ENCODE assay signal across 19 cellular contexts in genomic region chr6:160133441-160134336, GRCh38. TPM values are rescaled to one million over a fixed set of nuclear protein-coding genes. Genes with fewer than 3 reads are reported as not detected.
DNase-seq lines count a peak whose midpoint lies in the region; ATAC-seq and TF ChIP-seq lines count a peak whose summit lies in the region.
"Had no signal": no experiment of that assay in that cellular context is flagged by ENCODE, and none has a peak within 500 bp of the region (broad histone marks: within the 10 kb centered on the region; RNA-seq: fewer than 3 reads in every experiment).

No MANE protein-coding gene starts in this region.

- H3K4me1 ChIP-seq in GM23338 (ENCODE audit: insufficient read depth): peaks cover 16% of the 10 kb centered on the region

- H3K9me2 ChIP-seq in GM23338 (ENCODE audit: insufficient read depth): no peaks in the 10 kb centered on the region

- no peaks in the 10 kb centered on the region for H3K79me2 ChIP-seq in GM23338 (replicated peaks; ENCODE audit: insufficient read depth)

- intact Hi-C loops in sciatic nerve (cut with DNase I): loop anchor here (5.0 kb wide), 1 partner anchor 324 kb away; no protein-coding TSS in a partner anchor

- no peaks in the 10 kb centered on the region for H3K36me3 ChIP-seq in GM23338 (ENCODE audit: insufficient read depth)

- no peak overlapping the region for H3K27ac Mint-ChIP-seq in GM23338

- ATAC-seq in GM23338 (peak; percentile 21), sciatic nerve (no peak), HG03342 (IDR thresholded peaks at IDR 0.05; ENCODE audit: unreplicated experiment) (no peak)
- ATAC-seq: A549 had no signal

- H3K4me2 ChIP-seq in GM23338: peak overlapping the region; percentile 2
- H3K4me2 ChIP-seq: A549 had no signal

- H3K4me3 Mint-ChIP-seq in GM23338: no peak overlapping the region
- H3K4me3 Mint-ChIP-seq: CD14-positive monocyte had no signal

- H3K4me3 ChIP-seq in GM23338: no peak overlapping the region
- no peak overlapping the region for H3K4me3 ChIP-seq in coronary artery
- H3K4me3 ChIP-seq: A549 had no signal

- peaks cover 44% of the 10 kb centered on the region for H3K4me1 Mint-ChIP-seq in GM23338
- H3K4me1 Mint-ChIP-seq: CD14-positive monocyte had no signal

- H3K9me3 Mint-ChIP-seq in GM23338: no peaks in the 10 kb centered on the region; the same call in 1 of the 3 replicates

- TF ChIP-seq CTCF in GM23338 (conservative IDR thresholded peaks at IDR 0.05; ENCODE audit: low read depth in 2 of 2) (no peak), coronary artery (IDR thresholded peaks at IDR 0.05) (no peak)

- H3K36me3 Mint-ChIP-seq in GM23338 (ENCODE audit: low read depth): no peaks in the 10 kb centered on the region; the same call in 2 of the 3 replicates
- H3K36me3 Mint-ChIP-seq: CD14-positive monocyte had no signal

- peaks cover 14% of the 10 kb centered on the region for H3K27me3 Mint-ChIP-seq in GM23338 (ENCODE audit: insufficient read depth, low read depth, poor library complexity)

- H3K27ac ChIP-seq in GM23338 (ENCODE audit: low read depth) (no peak overlapping the region), coronary artery (no peak overlapping the region)
- H3K27ac ChIP-seq: A549 had no signal

- H3K27me3 ChIP-seq in GM23338 (ENCODE audit: insufficient read depth): no peaks in the 10 kb centered on the region

- H4K20me1 ChIP-seq in GM23338 (replicated peaks; ENCODE audit: insufficient read depth): no peaks in the 10 kb centered on the region

- peak overlapping the region; percentile 87 for H2AFZ ChIP-seq in GM23338

- DNase-seq in activated naive CD4-positive, alpha-beta T cell treated with Interleukin-2 at 50 U/mL for 16 hours: peak; percentile 5
- DNase-seq in activated naive CD4-positive, alpha-beta T cell (lab: John Stamatoyannopoulos, UW): no peak
- DNase-seq in GM23338 (ENCODE audit: low spot score) (peak; percentile 16), coronary artery (ENCODE audit: low spot score) (peak; percentile 62), NCI-H748 (lab: John Stamatoyannopoulos, UW; ENCODE audit: unreplicated experiment) (no peak), sciatic nerve (ENCODE audit: low spot score) (no peak)
- peak; percentile 29 for DNase-seq in stimulated activated CD8-positive, alpha-beta memory T cell treated with anti-CD3 and anti-CD28 coated beads, Interleukin-4, amount 100 ng/mL, for 48 hours
- DNase-seq: Caco-2, KBM-7, NCI-H1048, NCI-H2107, NCI-H226, NCI-H526, RPMI8226 had no signal

- H3F3A ChIP-seq in GM23338 (replicated peaks; ENCODE audit: low read depth): no peaks in the 10 kb centered on the region

TF ChIP-seq in GM23338, 12 proteins besides CTCF, POLR2A, EP300 and RAD21 (continues in another document):
- no peak for TF ChIP-seq STAT1 (IDR thresholded peaks at IDR 0.05; ENCODE audit: unreplicated experiment)
- no peak for TF ChIP-seq POLR2AphosphoS5 (IDR thresholded peaks at IDR 0.05; ENCODE audit: low read depth)
- TF ChIP-seq ZNF114 (CRISPR knock-in tag; IDR thresholded peaks at IDR 0.05): no peak
- TF ChIP-seq ZNF462 (CRISPR knock-in tag; IDR thresholded peaks at IDR 0.05): no peak
- TF ChIP-seq, protein P1, sequence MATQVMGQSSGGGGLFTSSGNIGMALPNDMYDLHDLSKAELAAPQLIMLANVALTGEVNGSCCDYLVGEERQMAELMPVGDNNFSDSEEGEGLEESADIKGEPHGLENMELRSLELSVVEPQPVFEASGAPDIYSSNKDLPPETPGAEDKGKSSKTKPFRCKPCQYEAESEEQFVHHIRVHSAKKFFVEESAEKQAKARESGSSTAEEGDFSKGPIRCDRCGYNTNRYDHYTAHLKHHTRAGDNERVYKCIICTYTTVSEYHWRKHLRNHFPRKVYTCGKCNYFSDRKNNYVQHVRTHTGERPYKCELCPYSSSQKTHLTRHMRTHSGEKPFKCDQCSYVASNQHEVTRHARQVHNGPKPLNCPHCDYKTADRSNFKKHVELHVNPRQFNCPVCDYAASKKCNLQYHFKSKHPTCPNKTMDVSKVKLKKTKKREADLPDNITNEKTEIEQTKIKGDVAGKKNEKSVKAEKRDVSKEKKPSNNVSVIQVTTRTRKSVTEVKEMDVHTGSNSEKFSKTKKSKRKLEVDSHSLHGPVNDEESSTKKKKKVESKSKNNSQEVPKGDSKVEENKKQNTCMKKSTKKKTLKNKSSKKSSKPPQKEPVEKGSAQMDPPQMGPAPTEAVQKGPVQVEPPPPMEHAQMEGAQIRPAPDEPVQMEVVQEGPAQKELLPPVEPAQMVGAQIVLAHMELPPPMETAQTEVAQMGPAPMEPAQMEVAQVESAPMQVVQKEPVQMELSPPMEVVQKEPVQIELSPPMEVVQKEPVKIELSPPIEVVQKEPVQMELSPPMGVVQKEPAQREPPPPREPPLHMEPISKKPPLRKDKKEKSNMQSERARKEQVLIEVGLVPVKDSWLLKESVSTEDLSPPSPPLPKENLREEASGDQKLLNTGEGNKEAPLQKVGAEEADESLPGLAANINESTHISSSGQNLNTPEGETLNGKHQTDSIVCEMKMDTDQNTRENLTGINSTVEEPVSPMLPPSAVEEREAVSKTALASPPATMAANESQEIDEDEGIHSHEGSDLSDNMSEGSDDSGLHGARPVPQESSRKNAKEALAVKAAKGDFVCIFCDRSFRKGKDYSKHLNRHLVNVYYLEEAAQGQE (IDR thresholded peaks at IDR 0.05; ENCODE audit: unreplicated experiment): no peak
- TF ChIP-seq EZH2phosphoT487 (IDR thresholded peaks at IDR 0.05; ENCODE audit: unreplicated experiment): no peak
- TF ChIP-seq JUNB (IDR thresholded peaks at IDR 0.05; ENCODE audit: unreplicated experiment): no peak
- no peak for TF ChIP-seq CREB1 (CRISPR knock-in tag; IDR thresholded peaks at IDR 0.05; ENCODE audit: low read depth)

RNA-seq across cellular contexts. Expression of gene SLC22A1, which starts 12.1 kb away (rescaled TPM):
- total RNA-seq in GM23338 (2014; rRNA removed; shearing (Covaris generic)): 0.10 TPM in 1 of 2 replicates, not detected in the other
- polyA plus RNA-seq in GM23338 (2016; fragmentation: Nextera tagmentation; extraction: Ambion mirVana): 0.59 and 0.65 TPM in 2 replicates
- total RNA-seq in sciatic nerve: 1.1 TPM
- total RNA-seq: M059J, OCI-LY7 had no signal

Comparison
In these comparisons a context has a peak if more than half of its experiments do, and no peak if none do; other contexts are left out.
1. DNase-seq: peak in activated naive CD4-positive, alpha-beta T cell treated with Interleukin-2 at 50 U/mL for 16 hours (single experiment), GM23338 (single experiment), coronary artery (single experiment) and stimulated activated CD8-positive, alpha-beta memory T cell treated with anti-CD3 and anti-CD28 coated beads, Interleukin-4, amount 100 ng/mL, for 48 hours (single experiment); none in activated naive CD4-positive, alpha-beta T cell (0 of 4), NCI-H748 (single experiment) and sciatic nerve (single experiment).